19 cellular contexts compared by ENCODE assay signal in the genomic region with DNA sequence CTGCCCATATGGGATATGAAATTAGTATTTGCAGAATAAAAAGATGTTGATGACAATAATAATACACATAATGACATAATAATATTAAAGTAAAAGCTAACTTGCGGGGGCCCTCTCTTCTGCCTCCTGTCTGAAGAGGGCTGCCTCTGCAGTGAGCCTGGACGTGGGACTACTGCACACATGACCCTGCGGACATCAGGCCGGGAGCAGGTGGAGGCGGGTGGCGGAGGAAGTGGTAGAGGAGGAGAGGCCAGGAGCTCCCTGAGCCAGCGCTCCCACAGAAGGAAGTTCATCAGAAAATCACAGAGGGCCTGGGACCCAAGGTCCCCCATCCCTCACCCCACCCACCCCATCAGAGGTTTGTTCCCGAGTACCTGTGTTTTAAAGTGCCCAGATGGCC.
DNase-seq lines count a peak whose midpoint lies in the region; ATAC-seq and TF ChIP-seq lines count a peak whose summit lies in the region.
"Had no signal": no experiment of that assay in that cellular context is flagged by ENCODE, and none has a peak within 500 bp of the region (broad histone marks: within the 10 kb centered on the region; RNA-seq: fewer than 3 reads in every experiment).

No MANE protein-coding gene starts in this region.

- peaks cover 3% of the 10 kb centered on the region for H3K27me3 Mint-ChIP-seq in chondrocyte (ENCODE audit: low read depth)
- no peaks in the 10 kb centered on the region for H3K27me3 Mint-ChIP-seq in stimulated activated memory B cell treated with anti-CD40 and anti-IgM and Interleukin-4, amounts not matched to agents 10 μg/mL and 1 μg/mL and 100 μg/mL, for 72 hours

- peak; percentile 9 for TF ChIP-seq CTCF in chondrocyte (IDR thresholded peaks at IDR 0.05)
- no peak for TF ChIP-seq CTCF in right atrium auricular region (IDR thresholded peaks at IDR 0.05)

- DNase-seq in GF-D8 (lab: John Stamatoyannopoulos, UW) = peak; percentile 50
- DNase-seq in SHP77 treated with DMSO at 0.1 percent for 48 hours (lab: John Stamatoyannopoulos, UW) = peak; percentile 26
- DNase-seq in chondrocyte (ENCODE audit: low spot score) = peak; percentile 92
- no peak for DNase-seq in right atrium auricular region (ENCODE audit: low spot score)
- DNase-seq in kidney glomerular epithelial cell (lab: John Stamatoyannopoulos, UW) = no peak
- no peak for DNase-seq in GM19240 (ENCODE audit: insufficient read length, low spot score)
- DNase-seq: CD8-positive, alpha-beta memory T cell; DMS79 treated with DMSO at 0.1 percent for 48 hours; Kasumi-1; MG63; NCI-H1048; NCI-H1436; NCI-H1930; NCI-H345; NCI-H524 treated with DMSO at 0.1 percent for 48 hours; RPMI8226; SIG-M5 had no signal

- H3K4me3 ChIP-seq in right atrium auricular region = no peak overlapping the region
- H3K4me3 ChIP-seq: BLaER1 treated with 17β-estradiol and CSF1 and Interleukin-3, amounts not matched to agents 10 nM and 100 nM; MG63 had no signal

- no peak overlapping the region for H3K27ac ChIP-seq in right atrium auricular region
- H3K27ac ChIP-seq: BLaER1 treated with 17β-estradiol and CSF1 and Interleukin-3, amounts not matched to agents 10 nM and 100 nM had no signal

- H3K36me3 ChIP-seq in right atrium auricular region = no peaks in the 10 kb centered on the region
- H3K36me3 ChIP-seq: BLaER1 treated with 17β-estradiol and CSF1 and Interleukin-3, amounts not matched to agents 10 nM and 100 nM; MG63 had no signal

- peaks cover 0 to 10% of the 10 kb centered on the region in 2 donors for H3K4me1 ChIP-seq in right atrium auricular region

- no peak overlapping the region for H3K4me3 Mint-ChIP-seq in chondrocyte (ENCODE audit: unreplicated experiment)
- no peak overlapping the region for H3K4me3 Mint-ChIP-seq in stimulated activated memory B cell treated with anti-CD40 and anti-IgM and Interleukin-4, amounts not matched to agents 10 μg/mL and 1 μg/mL and 100 μg/mL, for 72 hours
- H3K4me3 Mint-ChIP-seq: CD8-positive, alpha-beta memory T cell had no signal

- no peaks in the 10 kb centered on the region for H3K36me3 Mint-ChIP-seq in chondrocyte (ENCODE audit: low read depth)
- no peaks in the 10 kb centered on the region for H3K36me3 Mint-ChIP-seq in stimulated activated memory B cell treated with anti-CD40 and anti-IgM and Interleukin-4, amounts not matched to agents 10 μg/mL and 1 μg/mL and 100 μg/mL, for 72 hours
- H3K36me3 Mint-ChIP-seq: CD8-positive, alpha-beta memory T cell had no signal

- ATAC-seq in stimulated activated memory B cell treated with anti-CD40 and anti-IgM and Interleukin-4, amounts not matched to agents 10 μg/mL and 1 μg/mL and 100 μg/mL, for 72 hours = no peak

- no peaks in the 10 kb centered on the region for H3K9me3 Mint-ChIP-seq in chondrocyte (ENCODE audit: low read depth)
- no peaks in the 10 kb centered on the region for H3K9me3 Mint-ChIP-seq in stimulated activated memory B cell treated with anti-CD40 and anti-IgM and Interleukin-4, amounts not matched to agents 10 μg/mL and 1 μg/mL and 100 μg/mL, for 72 hours
- H3K9me3 Mint-ChIP-seq: CD8-positive, alpha-beta memory T cell had no signal

- no peaks in the 10 kb centered on the region for H3K27me3 ChIP-seq in right atrium auricular region
- H3K27me3 ChIP-seq: BLaER1 treated with 17β-estradiol and CSF1 and Interleukin-3, amounts not matched to agents 10 nM and 100 nM; MG63 had no signal

- H3K9me3 ChIP-seq in right atrium auricular region = no peaks in the 10 kb centered on the region
- H3K9me3 ChIP-seq: MG63 had no signal

- no peaks in the 10 kb centered on the region for H3K4me1 Mint-ChIP-seq in chondrocyte (ENCODE audit: low read depth)
- peaks cover 22% of the 10 kb centered on the region for H3K4me1 Mint-ChIP-seq in stimulated activated memory B cell treated with anti-CD40 and anti-IgM and Interleukin-4, amounts not matched to agents 10 μg/mL and 1 μg/mL and 100 μg/mL, for 72 hours
- H3K4me1 Mint-ChIP-seq: CD8-positive, alpha-beta memory T cell had no signal

- no peak overlapping the region for H3K27ac Mint-ChIP-seq in chondrocyte (ENCODE audit: unreplicated experiment)
- peak overlapping the region; percentile 57 for H3K27ac Mint-ChIP-seq in stimulated activated memory B cell treated with anti-CD40 and anti-IgM and Interleukin-4, amounts not matched to agents 10 μg/mL and 1 μg/mL and 100 μg/mL, for 72 hours

Comparison
In these comparisons a context has a peak if more than half of its experiments do, and no peak if none do; other contexts are left out.
1. DNase-seq: peak in GF-D8 (single experiment), SHP77 treated with DMSO at 0.1 percent for 48 hours (single experiment) and chondrocyte (single experiment); none in right atrium auricular region (single experiment), kidney glomerular epithelial cell (single experiment) and GM19240 (single experiment).